Comparison of ENCODE assay signal across 1 cellular context in genomic region chr1:213057264-213058059, GRCh38.
TF ChIP-seq lines count a peak whose summit lies in the region.

No MANE protein-coding gene starts in this region.

TF ChIP-seq in HepG2, 621 proteins besides CTCF, POLR2A, EP300 and RAD21 (continued from another document):
- TF ChIP-seq ZNF484 (CRISPR knock-in tag; IDR thresholded peaks at IDR 0.05; ENCODE audit: borderline replicate concordance, low read depth) (no peak), MTF2 (CRISPR knock-in tag; IDR thresholded peaks at IDR 0.05; ENCODE audit: borderline replicate concordance) (no peak), AKNA (CRISPR knock-in tag; IDR thresholded peaks at IDR 0.05; ENCODE audit: borderline replicate concordance) (no peak), TBP (CRISPR knock-in tag; IDR thresholded peaks at IDR 0.05) (no peak), ZNF468 (CRISPR knock-in tag; IDR thresholded peaks at IDR 0.05) (no peak), TIGD3 (CRISPR knock-in tag; IDR thresholded peaks at IDR 0.05; ENCODE audit: borderline replicate concordance) (no peak), POLR2AphosphoS2 (IDR thresholded peaks at IDR 0.05; ENCODE audit: low read depth, low read length) (no peak), FOXO4 (CRISPR knock-in tag; conservative IDR thresholded peaks at IDR 0.05) (no peak), ZNF616 (CRISPR knock-in tag; IDR thresholded peaks at IDR 0.05; ENCODE audit: low read depth) (no peak), ZNF143 (CRISPR knock-in tag; IDR thresholded peaks at IDR 0.05) (no peak), ARNT2 (CRISPR knock-in tag; IDR thresholded peaks at IDR 0.05; ENCODE audit: low read depth) (no peak), ZNF576 (CRISPR knock-in tag; IDR thresholded peaks at IDR 0.05) (no peak), HNF4G (IDR thresholded peaks at IDR 0.05; ENCODE audit: borderline replicate concordance, low read depth, low read length) (no peak), HNF4G (CRISPR knock-in tag; IDR thresholded peaks at IDR 0.05; ENCODE audit: borderline replicate concordance, low read depth) (no peak), SP140L (CRISPR knock-in tag; IDR thresholded peaks at IDR 0.05; ENCODE audit: borderline replicate concordance) (no peak), SALL1 (CRISPR knock-in tag; IDR thresholded peaks at IDR 0.05) (no peak)
